1 cellular context compared by ENCODE assay signal in genomic region chr4:54539500-54540029, GRCh38.
TF ChIP-seq lines count a peak whose summit lies in the region.

No MANE protein-coding gene starts in this region.

TF ChIP-seq in WTC11, 78 proteins besides CTCF, POLR2A, EP300 and RAD21 (continued from another document):
- TF ChIP-seq ZSCAN18 (CRISPR knock-in tag; IDR thresholded peaks at IDR 0.05) (no peak), RORB (CRISPR knock-in tag; IDR thresholded peaks at IDR 0.05) (no peak), NR2C2 (CRISPR knock-in tag; IDR thresholded peaks at IDR 0.05) (no peak), ARID4B (CRISPR knock-in tag; IDR thresholded peaks at IDR 0.05; ENCODE audit: borderline replicate concordance) (no peak), GTF2I (CRISPR knock-in tag; conservative IDR thresholded peaks at IDR 0.05) (no peak), STAT6 (CRISPR knock-in tag; conservative IDR thresholded peaks at IDR 0.05; ENCODE audit: low read depth) (no peak), SMAD3 (CRISPR knock-in tag; IDR thresholded peaks at IDR 0.05; ENCODE audit: borderline replicate concordance) (no peak), TEAD4 (CRISPR knock-in tag; IDR thresholded peaks at IDR 0.05) (no peak), PRDM15 (CRISPR knock-in tag; IDR thresholded peaks at IDR 0.05) (no peak)
- TF ChIP-seq, protein P1, sequence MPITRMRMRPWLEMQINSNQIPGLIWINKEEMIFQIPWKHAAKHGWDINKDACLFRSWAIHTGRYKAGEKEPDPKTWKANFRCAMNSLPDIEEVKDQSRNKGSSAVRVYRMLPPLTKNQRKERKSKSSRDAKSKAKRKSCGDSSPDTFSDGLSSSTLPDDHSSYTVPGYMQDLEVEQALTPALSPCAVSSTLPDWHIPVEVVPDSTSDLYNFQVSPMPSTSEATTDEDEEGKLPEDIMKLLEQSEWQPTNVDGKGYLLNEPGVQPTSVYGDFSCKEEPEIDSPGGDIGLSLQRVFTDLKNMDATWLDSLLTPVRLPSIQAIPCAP (CRISPR knock-in tag; IDR thresholded peaks at IDR 0.05), result no peak
- TF ChIP-seq, protein P2, sequence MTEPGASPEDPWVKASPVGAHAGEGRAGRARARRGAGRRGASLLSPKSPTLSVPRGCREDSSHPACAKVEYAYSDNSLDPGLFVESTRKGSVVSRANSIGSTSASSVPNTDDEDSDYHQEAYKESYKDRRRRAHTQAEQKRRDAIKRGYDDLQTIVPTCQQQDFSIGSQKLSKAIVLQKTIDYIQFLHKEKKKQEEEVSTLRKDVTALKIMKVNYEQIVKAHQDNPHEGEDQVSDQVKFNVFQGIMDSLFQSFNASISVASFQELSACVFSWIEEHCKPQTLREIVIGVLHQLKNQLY (CRISPR knock-in tag; IDR thresholded peaks at IDR 0.05), result no peak
